ENCODE assay signal across 8 cellular contexts in genomic region chr9:91361294-91362201, GRCh38. TPM values are rescaled to one million over a fixed set of nuclear protein-coding genes. Genes with fewer than 3 reads are reported as not detected.
DNase-seq lines count a peak whose midpoint lies in the region; ATAC-seq and TF ChIP-seq lines count a peak whose summit lies in the region.

AUH (minus strand) TSS chr9:91361918; CDS start chr9:91361889, 29 bp downstream.

- H4K20me1 ChIP-seq in OCI-LY3 (ENCODE audit: insufficient read depth, low read length) = peaks cover 25% of the 10 kb centered on the region; the same call in 1 of the 2 replicates

- H3K9ac ChIP-seq in OCI-LY3 (ENCODE audit: low read length) = peak within 1 kb of the TSS; percentile 82

- peaks cover 31% of the 10 kb centered on the region for H3K4me1 ChIP-seq in OCI-LY3 (ENCODE audit: low read length)
- H3K4me1 ChIP-seq in mucosa of descending colon (ENCODE audit: low read depth) = peaks cover 24% of the 10 kb centered on the region

- no peak within 1 kb of the TSS for H3K27ac ChIP-seq in OCI-LY3 (ENCODE audit: low read length)

- H3K36me3 ChIP-seq in OCI-LY3 (replicated peaks; ENCODE audit: low read depth, low read length) (no peaks in the 10 kb centered on the region), mucosa of descending colon (ENCODE audit: low read depth) (no peaks in the 10 kb centered on the region)

- H3K27me3 ChIP-seq in OCI-LY3 (ENCODE audit: low read depth, low read length) = peaks cover 15% of the 10 kb centered on the region

- intact Hi-C loops in mucosa of descending colon (cut with DNase I, micrococcal nuclease) = no loop called here

- TF ChIP-seq CTCF in OCI-LY3 (IDR thresholded peaks at IDR 0.05; ENCODE audit: low read depth, low read length) = no peak
- TF ChIP-seq CTCF in epithelial cell of esophagus (IDR thresholded peaks at IDR 0.05; ENCODE audit: insufficient read depth, low read depth, low read length, missing control alignments) = no peak
- no peak for TF ChIP-seq CTCF in mucosa of descending colon (IDR thresholded peaks at IDR 0.05)

- H3K9me3 ChIP-seq in OCI-LY3 (ENCODE audit: insufficient read depth, low read length) (no peaks in the 10 kb centered on the region), mucosa of descending colon (no peaks in the 10 kb centered on the region)

- peaks cover 4% of the 10 kb centered on the region; the same call in 1 of the 2 replicates for H3K79me2 ChIP-seq in OCI-LY3 (ENCODE audit: low read length)

- peak within 1 kb of the TSS; percentile 98 for H2AFZ ChIP-seq in OCI-LY3 (ENCODE audit: low read depth, low read length)

- ATAC-seq in GM19351 (IDR thresholded peaks at IDR 0.05; ENCODE audit: unreplicated experiment) (peak; percentile 75), HG03520 (IDR thresholded peaks at IDR 0.05; ENCODE audit: unreplicated experiment) (peak; percentile 84), mucosa of descending colon (peak; percentile 99)

- H3K4me2 ChIP-seq in OCI-LY3 (ENCODE audit: low read length) = peak within 1 kb of the TSS; percentile 96

- DNase-seq in CMK (ENCODE audit: low read depth) = peak; percentile 32
- peak; percentile 80 for DNase-seq in activated T-cell treated with anti-CD3 and anti-CD28 coated beads for 24 hours (ENCODE audit: low read depth)
- peak; percentile 82 for DNase-seq in epithelial cell of esophagus (ENCODE audit: low read depth)
- DNase-seq in mucosa of descending colon = peak; percentile 88 to 94 (median 91)
- peak; percentile 60 to 70 for DNase-seq in stimulated activated CD8-positive, alpha-beta memory T cell treated with anti-CD3 and anti-CD28 coated beads, Interleukin-4, amount 100 ng/mL, for 1 hour (ENCODE audit: low read depth in 2 of 2, low spot score in 1 of 2)

- peak within 1 kb of the TSS; percentile 98 for H3K4me3 ChIP-seq in OCI-LY3 (ENCODE audit: low read length)
- peak within 1 kb of the TSS; percentile 92 for H3K4me3 ChIP-seq in epithelial cell of esophagus (ENCODE audit: low read length)
- H3K4me3 ChIP-seq in mucosa of descending colon = peak within 1 kb of the TSS; percentile 92

RNA-seq across cellular contexts. Expression of gene AUH, which starts in this region (rescaled TPM):
- total RNA-seq in mucosa of descending colon = 10 to 100 TPM; 18.2 to 37.2 (median 26.6) TPM

Comparison
In these comparisons a context has a peak if more than half of its experiments do, and no peak if none do; other contexts are left out.
1. DNase-seq: peak in every context shown above with its lines; median percentile 91 in mucosa of descending colon; 82 in epithelial cell of esophagus; 80 in activated T-cell treated with anti-CD3 and anti-CD28 coated beads for 24 hours; 65 in stimulated activated CD8-positive, alpha-beta memory T cell treated with anti-CD3 and anti-CD28 coated beads, Interleukin-4, amount 100 ng/mL, for 1 hour; 32 in CMK.